16 cellular contexts compared by ENCODE assay signal in the genomic region with DNA sequence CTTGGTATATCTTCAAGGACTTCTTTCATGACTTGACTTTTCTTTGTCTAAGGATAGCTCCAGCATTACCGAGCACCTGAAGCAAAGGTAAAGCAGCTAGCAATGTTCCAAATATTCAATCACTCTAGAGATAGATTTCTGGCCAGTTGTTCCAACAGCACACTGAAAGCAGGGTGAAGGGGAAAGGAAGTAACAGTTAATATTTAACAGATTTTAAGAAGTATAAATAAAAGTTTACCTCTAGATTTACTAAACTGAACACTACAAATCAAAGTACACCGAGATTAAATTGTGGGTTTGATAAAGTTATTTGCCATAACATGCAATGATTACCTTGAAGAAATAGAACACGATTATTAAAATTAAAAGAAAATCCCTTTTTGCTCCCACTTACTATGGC.
DNase-seq lines count a peak whose midpoint lies in the region; ATAC-seq and TF ChIP-seq lines count a peak whose summit lies in the region.
"Had no signal": no experiment of that assay in that cellular context is flagged by ENCODE, and none has a peak within 500 bp of the region (broad histone marks: within the 10 kb centered on the region; RNA-seq: fewer than 3 reads in every experiment).

No MANE protein-coding gene starts in this region.

- POLR2A ChIA-PET in activated CD8-positive, alpha-beta T cell treated with anti-CD3 and anti-CD28 coated beads for 36 hours (lab: Charles Lee), result interaction anchor here (1.1 kb wide), 1 partner anchor 37 kb away, joined by 3 read pairs; no protein-coding TSS in a partner anchor
- POLR2A ChIA-PET in activated CD8-positive, alpha-beta T cell treated with anti-CD3 and anti-CD28 coated beads, Interleukin-2, amount 10 ng/mL, durations not matched to agents 7 days and 5 days (lab: Charles Lee), result interaction anchor here (1.8 kb wide), 1 partner anchor 37 kb away, joined by 6 read pairs; no protein-coding TSS in a partner anchor

- TF ChIP-seq POLR2A in body of pancreas (IDR thresholded peaks at IDR 0.05), result no peak

- peak in 1 of 2 donors; percentile 24 for TF ChIP-seq RAD21 in liver (IDR thresholded peaks at IDR 0.05)

- no peak for TF ChIP-seq CTCF in activated CD8-positive, alpha-beta T cell treated with anti-CD3 and anti-CD28 coated beads for 36 hours (IDR thresholded peaks at IDR 0.05)
- TF ChIP-seq CTCF in body of pancreas (IDR thresholded peaks at IDR 0.05), result no peak
- TF ChIP-seq CTCF in liver (IDR thresholded peaks at IDR 0.05; ENCODE audit: low read depth, low read length, missing input control), result no peak

- H3K4me1 ChIP-seq in body of pancreas, result peaks cover 46% of the 10 kb centered on the region
- H3K4me1 ChIP-seq in liver (ENCODE audit: control insufficient read depth in 4 of 4, insufficient read depth in 4 of 4, low read length in 3 of 4), result peaks cover 12 to 40% (median 32%) of the 10 kb centered on the region in 4 donors
- no peaks in the 10 kb centered on the region for H3K4me1 ChIP-seq in thymus (ENCODE audit: control insufficient read depth, insufficient read depth, low read length)

- no peaks in the 10 kb centered on the region for H3K9me3 ChIP-seq in body of pancreas
- no peaks in the 10 kb centered on the region for H3K9me3 ChIP-seq in liver (ENCODE audit: control insufficient read depth in 4 of 4, low read length in 3 of 4)
- H3K9me3 ChIP-seq in thymus (ENCODE audit: control insufficient read depth), result no peaks in the 10 kb centered on the region
- H3K9me3 ChIP-seq: Peyer's patch had no signal

- H3K9ac ChIP-seq in liver (ENCODE audit: low read depth in 1 of 2, low read length in 2 of 2), result peak overlapping the region in 1 of 2 donors; percentile 34
- H3K9ac ChIP-seq: GM23248 had no signal

- H3K27me3 ChIP-seq in body of pancreas, result no peaks in the 10 kb centered on the region
- H3K27me3 ChIP-seq in liver (ENCODE audit: control insufficient read depth in 4 of 4, insufficient read depth in 4 of 4, low read length in 3 of 4), result no peaks in the 10 kb centered on the region
- no peaks in the 10 kb centered on the region for H3K27me3 ChIP-seq in thymus (ENCODE audit: control insufficient read depth, insufficient read depth)
- H3K27me3 ChIP-seq: Peyer's patch had no signal

- CTCF ChIA-PET in activated CD8-positive, alpha-beta T cell treated with anti-CD3 and anti-CD28 coated beads for 36 hours (lab: Charles Lee), result interaction anchor here (2.8 kb wide), 1 partner anchor 37 kb away, joined by 11 read pairs; no protein-coding TSS in a partner anchor
- CTCF ChIA-PET in activated CD8-positive, alpha-beta T cell treated with anti-CD3 and anti-CD28 coated beads, Interleukin-2, amount 10 ng/mL, durations not matched to agents 7 days and 5 days (lab: Charles Lee), result interaction anchor here (1.0 to 1.5 kb wide), 3 partner anchors 24 to 43 kb away, joined by 3 to 6 read pairs (median 3); no protein-coding TSS in a partner anchor

- H3K4me3 ChIP-seq in body of pancreas (no peak overlapping the region), liver (ENCODE audit: low read depth in 1 of 3, low read length in 3 of 3) (no peak overlapping the region), thymus (ENCODE audit: low read length) (no peak overlapping the region)
- H3K4me3 ChIP-seq: GM23248, Peyer's patch had no signal

- H3K27me3 Mint-ChIP-seq in activated CD8-positive, alpha-beta T cell treated with anti-CD3 and anti-CD28 coated beads for 36 hours, result no peaks in the 10 kb centered on the region
- H3K27me3 Mint-ChIP-seq in activated CD8-positive, alpha-beta T cell treated with anti-CD3 and anti-CD28 coated beads, Interleukin-2, amount 10 ng/mL, durations not matched to agents 7 days and 5 days (ENCODE audit: low read depth), result no peaks in the 10 kb centered on the region
- H3K27me3 Mint-ChIP-seq: CD4-positive, alpha-beta memory T cell had no signal

- no peak overlapping the region for H3K4me3 Mint-ChIP-seq in activated CD8-positive, alpha-beta T cell treated with anti-CD3 and anti-CD28 coated beads for 36 hours
- no peak overlapping the region for H3K4me3 Mint-ChIP-seq in activated CD8-positive, alpha-beta T cell treated with anti-CD3 and anti-CD28 coated beads, Interleukin-2, amount 10 ng/mL, durations not matched to agents 7 days and 5 days
- H3K4me3 Mint-ChIP-seq: CD4-positive, alpha-beta memory T cell had no signal

- intact Hi-C loops in activated CD8-positive, alpha-beta T cell treated with anti-CD3 and anti-CD28 coated beads for 36 hours (cut with micrococcal nuclease), result no loop called here
- intact Hi-C loops in body of pancreas (cut with DNase I), result no loop called here

- DNase-seq in activated CD8-positive, alpha-beta T cell treated with anti-CD3 and anti-CD28 coated beads for 36 hours, result no peak
- DNase-seq in activated CD8-positive, alpha-beta T cell treated with anti-CD3 and anti-CD28 coated beads, Interleukin-2, amount 10 ng/mL, durations not matched to agents 7 days and 5 days, result no peak
- DNase-seq in body of pancreas, result no peak
- DNase-seq: CD4-positive, alpha-beta memory T cell; GM23248; NCI-H1048; NCI-H2081 treated with DMSO at 0.1 percent for 48 hours; NCI-H510A; Peyer's patch; SHP77 had no signal

- H3K36me3 ChIP-seq in body of pancreas (replicated peaks in 1 of 2; ENCODE audit: insufficient read depth in 1 of 2, low read depth in 2 of 2) (no peaks in the 10 kb centered on the region), liver (ENCODE audit: control insufficient read depth in 4 of 4, insufficient read depth in 3 of 4, low read depth in 1 of 4, low read length in 3 of 4) (peaks cover 2 to 9% (median 4%) of the 10 kb centered on the region in 4 donors), thymus (ENCODE audit: control insufficient read depth, insufficient read depth) (peaks cover 29% of the 10 kb centered on the region)

- H3K36me3 Mint-ChIP-seq in activated CD8-positive, alpha-beta T cell treated with anti-CD3 and anti-CD28 coated beads for 36 hours (ENCODE audit: low read depth), result peaks cover 40% of the 10 kb centered on the region
- H3K36me3 Mint-ChIP-seq in activated CD8-positive, alpha-beta T cell treated with anti-CD3 and anti-CD28 coated beads, Interleukin-2, amount 10 ng/mL, durations not matched to agents 7 days and 5 days (ENCODE audit: low read depth), result peaks cover 60% of the 10 kb centered on the region

- H3K27ac ChIP-seq in body of pancreas (peak overlapping the region; percentile 63 to 69 (median 64)), liver (ENCODE audit: low read depth in 1 of 2, low read length in 2 of 2) (peak overlapping the region; percentile 79 to 89), thymus (ENCODE audit: low read depth) (peak overlapping the region; percentile 13)
- H3K27ac ChIP-seq: 22Rv1, GM23248 had no signal

- peaks cover 25% of the 10 kb centered on the region for H3K4me1 Mint-ChIP-seq in activated CD8-positive, alpha-beta T cell treated with anti-CD3 and anti-CD28 coated beads for 36 hours (ENCODE audit: low read depth)
- H3K4me1 Mint-ChIP-seq in activated CD8-positive, alpha-beta T cell treated with anti-CD3 and anti-CD28 coated beads, Interleukin-2, amount 10 ng/mL, durations not matched to agents 7 days and 5 days (ENCODE audit: low read depth), result peaks cover 26% of the 10 kb centered on the region

- no peaks in the 10 kb centered on the region for H3K9me3 Mint-ChIP-seq in activated CD8-positive, alpha-beta T cell treated with anti-CD3 and anti-CD28 coated beads for 36 hours
- H3K9me3 Mint-ChIP-seq in activated CD8-positive, alpha-beta T cell treated with anti-CD3 and anti-CD28 coated beads, Interleukin-2, amount 10 ng/mL, durations not matched to agents 7 days and 5 days (ENCODE audit: insufficient read depth), result no peaks in the 10 kb centered on the region
- H3K9me3 Mint-ChIP-seq: CD4-positive, alpha-beta memory T cell had no signal

- H3K27ac Mint-ChIP-seq in activated CD8-positive, alpha-beta T cell treated with anti-CD3 and anti-CD28 coated beads for 36 hours, result peak overlapping the region; percentile 11
- H3K27ac Mint-ChIP-seq in activated CD8-positive, alpha-beta T cell treated with anti-CD3 and anti-CD28 coated beads, Interleukin-2, amount 10 ng/mL, durations not matched to agents 7 days and 5 days, result no peak overlapping the region

- no peak for ATAC-seq in activated CD8-positive, alpha-beta T cell treated with anti-CD3 and anti-CD28 coated beads for 36 hours
- ATAC-seq in activated CD8-positive, alpha-beta T cell treated with anti-CD3 and anti-CD28 coated beads, Interleukin-2, amount 10 ng/mL, durations not matched to agents 7 days and 5 days, result no peak
- peak; percentile 68 for ATAC-seq in body of pancreas
- no peak for ATAC-seq in GM21447 (IDR thresholded peaks at IDR 0.05; ENCODE audit: unreplicated experiment)
- no peak for ATAC-seq in HG02870 (IDR thresholded peaks at IDR 0.05; ENCODE audit: unreplicated experiment)
- no peak for ATAC-seq in HG03025 (IDR thresholded peaks at IDR 0.05; ENCODE audit: low FRiP score, unreplicated experiment)

- WGBS in body of pancreas, 2 donors, result 14 to 25% methylated on average over 3 of the region's 3 CpGs
- WGBS in liver, result 29% methylated on average over 3 of the region's 3 CpGs
- 98% methylated on average over 3 of the region's 3 CpGs for WGBS in thymus

TF ChIP-seq in liver, 16 proteins besides CTCF, POLR2A, EP300 and RAD21:
- TF ChIP-seq GABPA (IDR thresholded peaks at IDR 0.05 in 1 of 2, conservative IDR thresholded peaks at IDR 0.05 in 1 of 2), result no peak
- no peak for TF ChIP-seq YY1 (IDR thresholded peaks at IDR 0.05)
- peak; percentile 55 for TF ChIP-seq TAF1 (conservative IDR thresholded peaks at IDR 0.05)
- TF ChIP-seq RXRA (IDR thresholded peaks at IDR 0.05), result peak in 1 of 2 donors; percentile 47
- TF ChIP-seq HNF4G (IDR thresholded peaks at IDR 0.05), result peak; percentile 13
- peak; percentile 69 for TF ChIP-seq SP1 (IDR thresholded peaks at IDR 0.05)
- peak; percentile 64 to 72 for TF ChIP-seq HNF4A (conservative IDR thresholded peaks at IDR 0.05)

Comparison
In these comparisons a context has a peak if more than half of its experiments do, and no peak if none do; other contexts are left out.
1. H3K27ac ChIP-seq: peak in every context shown above with its lines; median percentile 84 in liver; 64 in body of pancreas; 13 in thymus.